Comparison of ENCODE assay signal across 7 cellular contexts in the genomic region with DNA sequence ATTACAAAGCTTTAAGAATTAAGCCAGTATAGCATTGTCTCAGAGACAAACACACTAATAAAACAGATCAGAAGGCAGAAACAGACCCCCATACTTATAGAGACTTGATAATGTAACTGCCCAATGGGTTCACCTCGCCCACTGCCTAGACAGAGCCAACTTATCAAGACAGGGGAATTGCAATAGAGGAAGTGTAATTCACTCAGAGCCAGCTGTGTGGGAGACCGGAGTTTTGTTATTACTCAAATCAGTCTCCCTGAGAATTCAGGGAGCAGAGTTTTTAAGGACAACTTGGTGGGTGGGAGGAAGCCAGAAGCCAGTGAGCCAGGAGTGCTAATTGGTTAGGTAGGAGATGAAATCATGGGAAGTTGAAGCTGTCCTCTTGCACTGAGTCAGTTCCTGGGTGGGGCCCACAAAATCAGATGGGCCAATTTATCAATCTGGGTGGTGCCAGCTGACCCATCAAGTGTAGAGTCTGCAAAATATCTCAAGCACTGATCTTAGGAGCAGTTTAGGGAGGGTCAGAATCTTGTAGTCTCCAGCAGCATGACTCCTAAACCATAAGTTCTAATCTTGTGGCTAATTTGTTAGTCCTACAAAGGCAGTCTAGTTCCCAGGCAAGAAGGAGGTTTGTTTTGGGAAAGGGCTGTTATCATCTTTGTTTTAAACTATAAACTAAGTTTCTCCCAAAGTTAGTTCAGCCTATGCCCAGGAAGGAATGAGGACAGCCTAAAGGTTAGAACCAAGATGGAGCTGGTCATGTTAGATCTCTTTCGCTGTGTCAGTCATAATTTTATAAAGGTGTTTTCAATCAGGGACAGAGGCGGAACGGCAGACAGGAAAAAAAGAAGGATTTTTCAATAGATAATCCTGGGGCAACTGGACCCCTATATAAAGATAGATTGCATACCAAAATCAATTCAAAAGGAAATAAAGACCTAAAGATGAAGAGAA. TPM values are rescaled to one million over a fixed set of nuclear protein-coding genes. Genes with fewer than 3 reads are reported as not detected.
"Had no signal": no experiment of that assay in that cellular context is flagged by ENCODE, and none has a peak within 500 bp of the region (broad histone marks: within the 10 kb centered on the region; RNA-seq: fewer than 3 reads in every experiment).

No MANE protein-coding gene starts in this region.

RNA-seq across cellular contexts. Expression of a gene that starts 19.9 kb away (rescaled TPM):
- total RNA-seq: activated B cell treated with CpG ODN at 0.5 μM for 24 hours; activated CD4-positive, alpha-beta T cell treated with anti-CD3 and anti-CD28 coated beads, Interleukin-2, amount 10 ng/mL, durations not matched to agents 24 days and 14 days; activated CD8-positive, alpha-beta memory T cell treated with anti-CD3 and anti-CD28 coated beads, Interleukin-2, amount 10 ng/mL, durations not matched to agents 7 days and 5 days; activated naive CD4-positive, alpha-beta T cell treated with anti-CD3 and anti-CD28 coated beads for 36 hours; cardiac septum; Peyer's patch; SK-MEL-5 had no signal
